In the genomic region with DNA sequence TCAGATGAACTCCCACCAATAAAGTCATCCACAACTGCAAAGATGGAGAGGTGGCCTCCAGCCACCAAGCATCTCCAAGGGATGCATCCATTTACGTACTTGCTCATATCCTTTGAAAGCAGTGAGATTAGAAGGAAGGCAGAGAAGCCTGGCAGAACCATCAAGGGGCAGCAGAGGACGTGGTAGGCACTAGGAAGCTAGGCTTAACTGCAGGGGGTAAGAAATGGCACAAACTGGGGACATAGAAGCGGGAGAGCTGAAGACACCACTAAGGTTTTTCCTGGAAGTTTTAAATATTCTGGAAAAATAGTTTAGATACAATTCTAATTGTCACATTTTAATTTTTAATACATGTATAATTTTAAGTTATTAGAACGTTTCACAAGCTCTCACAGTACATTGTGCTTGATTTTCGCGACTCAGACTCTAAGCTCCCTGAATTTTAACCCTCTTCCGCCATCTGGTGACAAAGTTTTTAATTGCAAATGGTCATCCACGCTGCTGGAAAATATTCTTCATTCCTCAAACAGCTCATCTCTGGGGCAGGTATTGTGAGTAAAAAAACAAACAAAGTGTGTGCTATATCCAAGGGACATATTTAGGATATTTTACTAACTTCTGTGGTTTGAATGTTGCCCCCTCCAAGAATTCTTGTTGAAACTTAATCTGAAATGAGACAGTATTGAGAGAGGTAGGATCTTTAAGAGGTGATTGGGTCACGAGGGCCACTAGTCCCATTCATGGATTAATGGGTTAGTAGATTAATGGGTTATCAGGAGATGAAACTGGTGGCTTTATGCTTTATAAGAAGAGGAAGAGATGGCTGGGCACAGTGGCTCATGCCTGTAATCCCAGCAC, we compare ENCODE assay signal across 8 cellular contexts. TPM values are rescaled to one million over a fixed set of nuclear protein-coding genes. Genes with fewer than 3 reads are reported as not detected.
DNase-seq lines count a peak whose midpoint lies in the region; ATAC-seq and TF ChIP-seq lines count a peak whose summit lies in the region.

No MANE protein-coding gene starts in this region.

- H3K4me3 ChIP-seq in A673 (ENCODE audit: low read depth, low read length, poor library complexity, severe bottlenecking), result no peak overlapping the region
- no peak overlapping the region for H3K4me3 ChIP-seq in GM12865 (ENCODE audit: low read depth, low read length)
- no peak overlapping the region for H3K4me3 ChIP-seq in breast epithelium

- H3K4me1 ChIP-seq in A673 (ENCODE audit: insufficient read depth, low read length, poor library complexity, severe bottlenecking) (peaks cover 5% of the 10 kb centered on the region), breast epithelium (peaks cover 0 to 4% of the 10 kb centered on the region in 2 donors)

- POLR2A ChIA-PET in A673 (lab: Charles Lee; ENCODE audit: low non-redundant PET), result interaction anchor here (0.5 to 0.8 kb wide), 4 partner anchors 30 to 384 kb away, joined by 3 to 4 read pairs (median 3); partner anchors contain the start of gene HAUS1

- TF ChIP-seq POLR2A in breast epithelium (IDR thresholded peaks at IDR 0.05), result no peak

- peak; percentile 83 for DNase-seq in A673 (ENCODE audit: low spot score)
- DNase-seq in GM12865 (ENCODE audit: low read depth), result peak; percentile 66
- peak; percentile 55 to 87 (median 57) for DNase-seq in NCI-H1417 (lab: John Stamatoyannopoulos, UW)
- peak; percentile 41 for DNase-seq in SW480 (ENCODE audit: low spot score)
- no peak for DNase-seq in breast epithelium (ENCODE audit: low spot score in 2 of 2)
- peak; percentile 71 for DNase-seq in islet precursor cell
- DNase-seq in stimulated activated CD4-positive, alpha-beta T cell treated with anti-CD3 and anti-CD28 coated beads, Interleukin-4, amount 100 ng/mL, for 24 hours, result peak; percentile 70

- intact Hi-C loops in A673 (cut with micrococcal nuclease; ENCODE audit: unreplicated experiment), result loop anchor here (1.0 to 10.0 kb wide), 4 partner anchors 101 to 409 kb away; no protein-coding TSS in a partner anchor
- intact Hi-C loops in breast epithelium (cut with DNase I; ENCODE audit: low total_unique reads), result no loop called here

- peaks cover 7% of the 10 kb centered on the region for H3K36me3 ChIP-seq in A673 (ENCODE audit: insufficient read depth, low read length, poor library complexity, severe bottlenecking)
- no peaks in the 10 kb centered on the region for H3K36me3 ChIP-seq in breast epithelium

- no peaks in the 10 kb centered on the region for H3K9me3 ChIP-seq in A673 (ENCODE audit: low read depth, low read length, poor library complexity, severe bottlenecking)
- no peaks in the 10 kb centered on the region for H3K9me3 ChIP-seq in breast epithelium

- CTCF ChIA-PET in A673 (lab: Charles Lee), result interaction anchor here (0.5 to 1.3 kb wide), 10 partner anchors 10 to 584 kb away, joined by 3 to 9 read pairs (median 4); no protein-coding TSS in a partner anchor

- TF ChIP-seq CTCF in A673 (conservative IDR thresholded peaks at IDR 0.05; ENCODE audit: low read depth, low read length) (peak; percentile 70), GM12865 (IDR thresholded peaks at IDR 0.05; ENCODE audit: insufficient read depth, low read depth, low read length, missing control alignments) (peak; percentile 51), breast epithelium (IDR thresholded peaks at IDR 0.05) (peak; percentile 63 to 70 (median 69))

- H3K27ac ChIP-seq in A673 (ENCODE audit: low read depth, low read length, poor library complexity, severe bottlenecking), result no peak overlapping the region
- no peak overlapping the region for H3K27ac ChIP-seq in breast epithelium

- ATAC-seq in HG03354 (IDR thresholded peaks at IDR 0.05; ENCODE audit: poor library complexity, severe bottlenecking, unreplicated experiment), result no peak

- BruUV-seq in A673 (replicated peaks; lab: Mats Ljungman, UMichigan), result no TSS peak

- H3K27me3 ChIP-seq in A673 (replicated peaks; ENCODE audit: insufficient read depth, low read depth, low read length, poor library complexity) (no peaks in the 10 kb centered on the region), breast epithelium (no peaks in the 10 kb centered on the region)

RNA-seq across cellular contexts. Expression of gene PSTPIP2, which starts 1.6 kb away (rescaled TPM):
- total RNA-seq in A673 (2021), result 5.7 and 6.3 TPM in 2 replicates
- total RNA-seq in breast epithelium, result 10 to 100 TPM in 2 of 3 donors, 1 to 10 TPM in 1; 6.4 to 22.2 (median 14.7) TPM

RNA-seq across cellular contexts. Expression of gene ATP5F1A, which starts 24.4 kb away (rescaled TPM):
- 479 and 531 TPM in 2 replicates for total RNA-seq in A673 (2021)
- 100 to 1,000 TPM; 357 to 408 (median 391) TPM for total RNA-seq in breast epithelium

RNA-seq across cellular contexts. Expression of gene HAUS1, which starts 30.5 kb away (rescaled TPM):
- total RNA-seq in A673 (2021), result 76.9 and 81.8 TPM in 2 replicates
- 10 to 100 TPM; 44.9 to 62.6 (median 52.6) TPM for total RNA-seq in breast epithelium

Comparison
In these comparisons a context has a peak if more than half of its experiments do, and no peak if none do; other contexts are left out.
1. DNase-seq: peak in A673 (single experiment), GM12865 (single experiment), NCI-H1417 (3 of 3), SW480 (single experiment), islet precursor cell (single experiment) and stimulated activated CD4-positive, alpha-beta T cell treated with anti-CD3 and anti-CD28 coated beads, Interleukin-4, amount 100 ng/mL, for 24 hours (single experiment); none in breast epithelium (0 of 2).
2. Peak in every context shown above with its lines, with median percentiles within 50 percentile points of each other: CTCF ChIP-seq.